Comparison of ENCODE assay signal across 7 cellular contexts in the genomic region with DNA sequence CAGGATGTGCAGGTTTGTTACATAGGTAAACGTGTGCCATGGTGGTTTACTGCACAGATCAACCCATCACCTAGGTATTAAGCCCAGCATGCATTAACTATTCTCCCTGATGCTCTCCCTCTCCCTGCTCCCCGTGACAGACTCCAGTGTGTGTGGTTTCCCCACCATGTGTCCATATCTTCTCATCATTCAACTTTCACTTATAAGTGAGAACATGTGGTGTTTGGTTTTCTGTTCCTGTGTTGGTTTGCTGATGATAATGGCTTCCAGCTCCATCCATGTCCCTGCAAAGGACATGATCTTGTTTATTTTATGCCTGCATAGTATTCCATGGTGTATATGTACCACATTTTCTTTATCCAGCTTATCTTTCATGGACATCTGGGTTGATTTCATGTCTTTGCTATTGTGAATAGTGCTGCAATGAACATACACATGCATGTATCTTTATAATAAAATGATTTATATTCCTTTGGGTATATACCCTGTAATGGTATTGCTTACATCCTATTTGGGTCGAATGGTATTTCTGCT.
DNase-seq lines count a peak whose midpoint lies in the region; TF ChIP-seq lines count a peak whose summit lies in the region.
"Not testable (repeated sequence)": the region's sequence is repeated elsewhere in the genome, so short reads cannot be mapped to it uniquely, and the experiment has no call there.

No MANE protein-coding gene starts in this region.

- H4K20me1 ChIP-seq in SK-N-SH (ENCODE audit: insufficient read depth) = not testable (repeated sequence)

- not testable (repeated sequence) for TF ChIP-seq RAD21 in SK-N-SH (IDR thresholded peaks at IDR 0.05; ENCODE audit: low read length)

- DNase-seq in Caco-2; SK-N-SH; activated T-helper 1 cell treated with anti-CD3 and anti-CD28 coated beads, Interleukin-12 subunit alpha, Interleukin-12 subunit beta, Interleukin-2, Interleukin-4 antibody, amounts not matched to agents 30 ng/mL and 10 ng/mL and 1 ng/mL, durations not matched to agents 14 hours and 24 hours and 36 hours (ENCODE audit: low spot score); uterus: not testable (repeated sequence)
- DNase-seq in DMS 273 treated with DMSO at 0.1 percent for 48 hours (lab: John Stamatoyannopoulos, UW) = peak; percentile 16
- DNase-seq in NCI-H2171 treated with DMSO at 0.1 percent for 48 hours (lab: John Stamatoyannopoulos, UW) = peak; percentile 9
- peak; percentile 55 for DNase-seq in esophagus muscularis mucosa (ENCODE audit: extremely low spot score)

- not testable (repeated sequence) for H3K4me3 Mint-ChIP-seq in Caco-2 (ENCODE audit: unreplicated experiment); activated T-helper 1 cell treated with anti-CD3 and anti-CD28 coated beads, Interleukin-12 subunit alpha, Interleukin-12 subunit beta, Interleukin-2, Interleukin-4 antibody, amounts not matched to agents 30 ng/mL and 10 ng/mL and 1 ng/mL, durations not matched to agents 14 hours and 24 hours and 36 hours

- H3K36me3 Mint-ChIP-seq in Caco-2 (ENCODE audit: insufficient read depth, unreplicated experiment) = peaks cover 14% of the 10 kb centered on the region
- H3K36me3 Mint-ChIP-seq in activated T-helper 1 cell treated with anti-CD3 and anti-CD28 coated beads, Interleukin-12 subunit alpha, Interleukin-12 subunit beta, Interleukin-2, Interleukin-4 antibody, amounts not matched to agents 30 ng/mL and 10 ng/mL and 1 ng/mL, durations not matched to agents 14 hours and 24 hours and 36 hours (ENCODE audit: low read depth) = not testable (repeated sequence)

- peaks cover 41% of the 10 kb centered on the region for H3K4me1 Mint-ChIP-seq in Caco-2 (ENCODE audit: low read depth, unreplicated experiment)
- H3K4me1 Mint-ChIP-seq in activated T-helper 1 cell treated with anti-CD3 and anti-CD28 coated beads, Interleukin-12 subunit alpha, Interleukin-12 subunit beta, Interleukin-2, Interleukin-4 antibody, amounts not matched to agents 30 ng/mL and 10 ng/mL and 1 ng/mL, durations not matched to agents 14 hours and 24 hours and 36 hours (ENCODE audit: low read depth) = not testable (repeated sequence)

- H3K4me1 ChIP-seq in Caco-2 (peaks cover 25% of the 10 kb centered on the region), esophagus muscularis mucosa (peaks cover 14 to 31% (median 23%) of the 10 kb centered on the region in 4 donors)
- not testable (repeated sequence) for H3K4me1 ChIP-seq in SK-N-SH (ENCODE audit: control insufficient read depth in 1 of 2, insufficient read depth in 2 of 2, low read depth in 1 of 2, low read length in 1 of 2); uterus

- H3K4me3 ChIP-seq in Caco-2 (ENCODE audit: low read depth, low read length); SK-N-SH (ENCODE audit: low read depth in 2 of 2, low read length in 1 of 2); esophagus muscularis mucosa; uterus: not testable (repeated sequence)

- H3K27ac Mint-ChIP-seq in Caco-2 (ENCODE audit: unreplicated experiment) = peak overlapping the region; percentile 75
- peak overlapping the region; percentile 6 for H3K27ac Mint-ChIP-seq in activated T-helper 1 cell treated with anti-CD3 and anti-CD28 coated beads, Interleukin-12 subunit alpha, Interleukin-12 subunit beta, Interleukin-2, Interleukin-4 antibody, amounts not matched to agents 30 ng/mL and 10 ng/mL and 1 ng/mL, durations not matched to agents 14 hours and 24 hours and 36 hours

- WGBS in SK-N-SH (ENCODE audit: low lambda C conversion rate) = 62% methylated on average over 3 of the region's 3 CpGs
- 88% methylated on average over 3 of the region's 3 CpGs for WGBS in esophagus muscularis mucosa

- H3K9me3 Mint-ChIP-seq in Caco-2 (ENCODE audit: unreplicated experiment); activated T-helper 1 cell treated with anti-CD3 and anti-CD28 coated beads, Interleukin-12 subunit alpha, Interleukin-12 subunit beta, Interleukin-2, Interleukin-4 antibody, amounts not matched to agents 30 ng/mL and 10 ng/mL and 1 ng/mL, durations not matched to agents 14 hours and 24 hours and 36 hours: not testable (repeated sequence)

- intact Hi-C loops in Caco-2 (cut with micrococcal nuclease; ENCODE audit: unreplicated experiment); activated T-helper 1 cell treated with anti-CD3 and anti-CD28 coated beads, Interleukin-12 subunit alpha, Interleukin-12 subunit beta, Interleukin-2, Interleukin-4 antibody, amounts not matched to agents 30 ng/mL and 10 ng/mL and 1 ng/mL, durations not matched to agents 14 hours and 24 hours and 36 hours (cut with micrococcal nuclease); esophagus muscularis mucosa (cut with DNase I); uterus (cut with DNase I; ENCODE audit: low total_unique reads): not testable (repeated sequence)

- POLR2A ChIA-PET in Caco-2 (lab: Charles Lee); SK-N-SH (lab: Yijun Ruan, JAX): not testable (repeated sequence)

- not testable (repeated sequence) for H3F3A ChIP-seq in SK-N-SH (replicated peaks; ENCODE audit: insufficient read depth)

- TF ChIP-seq CTCF in Caco-2 (IDR thresholded peaks at IDR 0.05; ENCODE audit: insufficient read depth in 1 of 2, low read depth in 1 of 2, low read length in 1 of 2, severe bottlenecking in 1 of 2, unreplicated experiment in 1 of 2); SK-N-SH (IDR thresholded peaks at IDR 0.05); esophagus muscularis mucosa (IDR thresholded peaks at IDR 0.05); uterus (IDR thresholded peaks at IDR 0.05): not testable (repeated sequence)

- H3K27me3 Mint-ChIP-seq in Caco-2 (ENCODE audit: insufficient read depth, unreplicated experiment); activated T-helper 1 cell treated with anti-CD3 and anti-CD28 coated beads, Interleukin-12 subunit alpha, Interleukin-12 subunit beta, Interleukin-2, Interleukin-4 antibody, amounts not matched to agents 30 ng/mL and 10 ng/mL and 1 ng/mL, durations not matched to agents 14 hours and 24 hours and 36 hours (ENCODE audit: insufficient read depth): not testable (repeated sequence)

- H3K79me2 ChIP-seq in SK-N-SH (ENCODE audit: insufficient read depth) = not testable (repeated sequence)

- H3K9ac ChIP-seq in SK-N-SH = not testable (repeated sequence)

- CTCF ChIA-PET in Caco-2 (lab: Charles Lee) = not testable (repeated sequence)
- CTCF ChIA-PET in SK-N-SH (lab: Yijun Ruan, JAX) = interaction anchor here (1.6 kb wide), 1 partner anchor 70 kb away, joined by 3 read pairs; no protein-coding TSS in a partner anchor

- H2AFZ ChIP-seq in SK-N-SH (ENCODE audit: low read depth) = not testable (repeated sequence)

- H3K27me3 ChIP-seq in Caco-2 (replicated peaks; ENCODE audit: control insufficient read depth, insufficient read depth, low read length); SK-N-SH (ENCODE audit: insufficient read depth); esophagus muscularis mucosa; uterus: not testable (repeated sequence)

- not testable (repeated sequence) for H3K4me2 ChIP-seq in SK-N-SH

- not testable (repeated sequence) for H3K27ac ChIP-seq in SK-N-SH (ENCODE audit: low read depth in 2 of 2, low read length in 1 of 2); esophagus muscularis mucosa (replicated peaks in 1 of 4)
- H3K27ac ChIP-seq in uterus = peak overlapping the region; percentile 81 to 90

- TF ChIP-seq EP300 in SK-N-SH (IDR thresholded peaks at IDR 0.05; ENCODE audit: borderline replicate concordance in 1 of 2, low read depth in 1 of 2, low read length in 1 of 2); esophagus muscularis mucosa (IDR thresholded peaks at IDR 0.05): not testable (repeated sequence)

- not testable (repeated sequence) for H3K9me3 ChIP-seq in Caco-2, SK-N-SH, esophagus muscularis mucosa, uterus

- not testable (repeated sequence) for H3K9me2 ChIP-seq in SK-N-SH

- not testable (repeated sequence) for TF ChIP-seq POLR2A in esophagus muscularis mucosa (IDR thresholded peaks at IDR 0.05; ENCODE audit: low read depth); uterus (IDR thresholded peaks at IDR 0.05)

- BruUV-seq in Caco-2 (replicated peaks; lab: Mats Ljungman, UMichigan) = not testable (repeated sequence)

- not testable (repeated sequence) for H3K36me3 ChIP-seq in Caco-2 (ENCODE audit: control insufficient read depth, insufficient read depth, low read length); SK-N-SH (replicated peaks in 1 of 2; ENCODE audit: control insufficient read depth in 1 of 2, insufficient read depth in 2 of 2, low read length in 1 of 2); esophagus muscularis mucosa; uterus

TF ChIP-seq in SK-N-SH, 30 proteins besides CTCF, POLR2A, EP300 and RAD21:
- 0 out of 2 replicates have a peak, but pooled peaks have one; percentile 17 for TF ChIP-seq GATA2 (CRISPR knock-in tag; IDR thresholded peaks at IDR 0.05)
